9 cellular contexts compared by ENCODE assay signal in genomic region chr16:57799619-57800212, GRCh38. TPM values are rescaled to one million over a fixed set of nuclear protein-coding genes. Genes with fewer than 3 reads are reported as not detected.
A peak's percentile ranks its signal among the peaks of the same experiment; 100 is the strongest.
DNase-seq lines count a peak whose midpoint lies in the region; ATAC-seq, FAIRE-seq and TF ChIP-seq lines count a peak whose summit lies in the region.
"Had no signal": no experiment of that assay in that cellular context is flagged by ENCODE, and none has a peak within 500 bp of the region (broad histone marks: within the 10 kb centered on the region; RNA-seq: fewer than 3 reads in every experiment).

No MANE protein-coding gene starts in this region.

- intact Hi-C loops in natural killer cell (cut with micrococcal nuclease): loop anchor here (5.0 to 10.0 kb wide), 2 partner anchors 42 to 95 kb away; no protein-coding TSS in a partner anchor

- H3K4me3 Mint-ChIP-seq in brain (peak overlapping the region; percentile 38 to 75 (median 63)), natural killer cell (peak overlapping the region; percentile 70)

- H3K27me3 ChIP-seq in H7 (ENCODE audit: control insufficient read depth, insufficient read depth, low read length): no peaks in the 10 kb centered on the region; the same call in 1 of the 2 replicates
- H3K27me3 ChIP-seq: Peyer's patch had no signal

- DNase-seq in CD1c-positive myeloid dendritic cell (ENCODE audit: extremely low spot score): peak; percentile 47
- DNase-seq in H7: peak; percentile 19
- DNase-seq in natural killer cell: no peak
- no peak for DNase-seq in HTR-8/SVneo (ENCODE audit: insufficient read length, low spot score)
- no peak for DNase-seq in LoVo (ENCODE audit: low spot score)

- ATAC-seq in natural killer cell: no peak
- no peak for ATAC-seq in GM19023 (IDR thresholded peaks at IDR 0.05; ENCODE audit: unreplicated experiment)
- no peak for ATAC-seq in HG02870 (IDR thresholded peaks at IDR 0.05; ENCODE audit: unreplicated experiment)

- H3K27me3 Mint-ChIP-seq in brain (peaks cover 2% of the 10 kb centered on the region), natural killer cell (ENCODE audit: low read depth in 2 of 2) (no peaks in the 10 kb centered on the region)

- peaks cover 0 to 2% (median 0%) of the 10 kb centered on the region in 5 experiments for H3K9me3 Mint-ChIP-seq in brain
- no peaks in the 10 kb centered on the region for H3K9me3 Mint-ChIP-seq in natural killer cell

- H3K27ac Mint-ChIP-seq in brain (peak overlapping the region in 4 of 5 experiments; percentile 27 to 87 (median 78)), natural killer cell (peak overlapping the region; percentile 61 to 96)

- H3K36me3 Mint-ChIP-seq in brain (peaks cover 3% of the 10 kb centered on the region), natural killer cell (no peaks in the 10 kb centered on the region)

- H3K4me1 Mint-ChIP-seq in brain: peaks cover 70% of the 10 kb centered on the region
- H3K4me1 Mint-ChIP-seq in natural killer cell: peaks cover 41 to 53% of the 10 kb centered on the region in 2 donors

- H3K4me3 ChIP-seq in H7 (ENCODE audit: insufficient read depth, low read depth, low read length): no peak overlapping the region
- H3K4me3 ChIP-seq: Peyer's patch had no signal

- no peak for FAIRE-seq in HTR-8/SVneo (lab: Jason Lieb, UNC)

- no peaks in the 10 kb centered on the region for H3K36me3 ChIP-seq in H7 (replicated peaks; ENCODE audit: control insufficient read depth, insufficient read depth, low read length)

- TF ChIP-seq CTCF in brain (conservative IDR thresholded peaks at IDR 0.05): no peak
- TF ChIP-seq CTCF in natural killer cell (IDR thresholded peaks at IDR 0.05): no peak

RNA-seq across cellular contexts. Expression of gene KIFC3, which starts 2.6 kb away (rescaled TPM):
- total RNA-seq in H7 (2014; rRNA removed; shearing (Covaris generic)): 15.9 and 20.4 TPM in 2 replicates
- polyA plus RNA-seq in brain (ENCODE audit: insufficient read depth, low read depth, low replicate concordance): 78.3 TPM
- 100 to 1,000 TPM in 1 of 3 donors, 10 to 100 TPM in 2; 54.2 to 106 (median 84.9) TPM for total RNA-seq in natural killer cell

Comparison
In these comparisons a context has a peak if more than half of its experiments do, and no peak if none do; other contexts are left out.
1. DNase-seq: peak in CD1c-positive myeloid dendritic cell (single experiment) and H7 (single experiment); none in natural killer cell (single experiment), HTR-8/SVneo (single experiment) and LoVo (single experiment).